22 cellular contexts compared by ENCODE assay signal in genomic region chr11:20116825-20117224, GRCh38. TPM values are rescaled to one million over a fixed set of nuclear protein-coding genes. Genes with fewer than 3 reads are reported as not detected.
A peak's percentile ranks its signal among the peaks of the same experiment; 100 is the strongest.
DNase-seq lines count a peak whose midpoint lies in the region; TF ChIP-seq lines count a peak whose summit lies in the region.
"Had no signal": no experiment of that assay in that cellular context is flagged by ENCODE, and none has a peak within 500 bp of the region (broad histone marks: within the 10 kb centered on the region; RNA-seq: fewer than 3 reads in every experiment).

No MANE protein-coding gene starts in this region.

- TF ChIP-seq EP300 in esophagus muscularis mucosa (IDR thresholded peaks at IDR 0.05) (no peak), transverse colon (IDR thresholded peaks at IDR 0.05; ENCODE audit: low read depth) (no peak)

- H3K4me3 ChIP-seq in cardiac muscle cell (no peak overlapping the region), esophagus muscularis mucosa (no peak overlapping the region), transverse colon (no peak overlapping the region)
- H3K4me3 ChIP-seq: GM23338 had no signal

- in situ Hi-C loops in transverse colon (cut with MboI; ENCODE audit: low pct_ligation_motif_present in 1 of 4, low pct_unique_long_range_greater_than_20kb in 1 of 4, low sequenced_read_pairs in 3 of 4): loop anchor here in 1 of 4 donors (25.0 kb wide), 1 partner anchor 155 kb away; no protein-coding TSS in a partner anchor

- peaks cover 63% of the 10 kb centered on the region for H3K4me1 Mint-ChIP-seq in osteocyte (ENCODE audit: unreplicated experiment)
- H3K4me1 Mint-ChIP-seq: GM23338 had no signal

- WGBS in esophagus muscularis mucosa: 88% methylated on average over 1 of the region's 1 CpG
- WGBS in transverse colon (ENCODE audit: low coverage in 1 of 2), 2 donors: 0 to 60% methylated on average over 1 of the region's 1 CpG

- H3K4me3 Mint-ChIP-seq in osteocyte (ENCODE audit: unreplicated experiment): no peak overlapping the region
- H3K4me3 Mint-ChIP-seq: GM23338 had no signal

- peaks cover 49% of the 10 kb centered on the region for H3K36me3 Mint-ChIP-seq in osteocyte (ENCODE audit: unreplicated experiment)

- no peaks in the 10 kb centered on the region for H3K9me3 Mint-ChIP-seq in osteocyte (ENCODE audit: unreplicated experiment)
- H3K9me3 Mint-ChIP-seq: GM23338 had no signal

- TF ChIP-seq CTCF in cardiac muscle cell (IDR thresholded peaks at IDR 0.05; ENCODE audit: low read depth, low read length): no peak
- no peak for TF ChIP-seq CTCF in esophagus muscularis mucosa (IDR thresholded peaks at IDR 0.05)
- no peak for TF ChIP-seq CTCF in osteocyte (IDR thresholded peaks at IDR 0.05)
- TF ChIP-seq CTCF in transverse colon (IDR thresholded peaks at IDR 0.05): no peak

- DNase-seq in cardiac muscle cell (ENCODE audit: low read depth in 1 of 2, low spot score in 1 of 2): no peak
- no peak for DNase-seq in cardiac septum (ENCODE audit: low spot score)
- no peak for DNase-seq in esophagus muscularis mucosa (ENCODE audit: extremely low spot score)
- DNase-seq in osteocyte (ENCODE audit: extremely low spot score, unreplicated experiment): no peak
- DNase-seq in transverse colon: no peak
- DNase-seq in COLO668 (lab: John Stamatoyannopoulos, UW; ENCODE audit: unreplicated experiment): no peak
- no peak for DNase-seq in H4 (ENCODE audit: low spot score)
- DNase-seq in SHP77 (lab: John Stamatoyannopoulos, UW): no peak
- DNase-seq: BE2C, DMS79 treated with DMSO at 0.1 percent for 48 hours, HCEC 1CT, KG1, NCI-H1105, NCI-H146, NCI-H2029, NCI-H2227 treated with DMSO at 0.1 percent for 48 hours, NCI-H510A treated with DMSO at 0.1 percent for 48 hours, NCI-H82, OCI-M1 had no signal

- no peak for TF ChIP-seq POLR2A in esophagus muscularis mucosa (IDR thresholded peaks at IDR 0.05; ENCODE audit: low read depth)
- TF ChIP-seq POLR2A in transverse colon (IDR thresholded peaks at IDR 0.05): no peak

- intact Hi-C loops in cardiac septum (cut with DNase I) (loop anchor here (10.0 kb wide), 1 partner anchor 552 kb away; no protein-coding TSS in a partner anchor), esophagus muscularis mucosa (cut with DNase I) (no loop called here), transverse colon (cut with DNase I; ENCODE audit: low total_unique reads) (no loop called here)

- peak overlapping the region; percentile 41 for H3K27ac Mint-ChIP-seq in osteocyte (ENCODE audit: unreplicated experiment)
- H3K27ac Mint-ChIP-seq: GM23338 had no signal

- H3K36me3 ChIP-seq in cardiac muscle cell (peaks cover 90% of the 10 kb centered on the region), esophagus muscularis mucosa (peaks cover 22 to 68% (median 49%) of the 10 kb centered on the region in 4 donors), transverse colon (peaks cover 0 to 6% (median 0%) of the 10 kb centered on the region in 4 donors)
- H3K36me3 ChIP-seq: BE2C had no signal

- H3K4me1 ChIP-seq in cardiac muscle cell (ENCODE audit: low read depth) (no peaks in the 10 kb centered on the region), esophagus muscularis mucosa (peaks cover 14 to 44% (median 38%) of the 10 kb centered on the region in 4 donors), transverse colon (peaks cover 9 to 14% (median 12%) of the 10 kb centered on the region in 4 donors)

- no peaks in the 10 kb centered on the region for H3K9me3 ChIP-seq in cardiac muscle cell (ENCODE audit: low read depth)
- no peaks in the 10 kb centered on the region for H3K9me3 ChIP-seq in esophagus muscularis mucosa
- H3K9me3 ChIP-seq in transverse colon: no peaks in the 10 kb centered on the region
- H3K9me3 ChIP-seq: BE2C had no signal

- no peaks in the 10 kb centered on the region for H3K27me3 Mint-ChIP-seq in osteocyte (ENCODE audit: unreplicated experiment)

- H3K27me3 ChIP-seq in cardiac muscle cell (no peaks in the 10 kb centered on the region), esophagus muscularis mucosa (no peaks in the 10 kb centered on the region), transverse colon (no peaks in the 10 kb centered on the region)
- H3K27me3 ChIP-seq: BE2C had no signal

- peak overlapping the region; percentile 21 for H3K27ac ChIP-seq in cardiac muscle cell
- peak overlapping the region; percentile 7 to 49 (median 40) for H3K27ac ChIP-seq in esophagus muscularis mucosa (replicated peaks in 1 of 4)
- H3K27ac ChIP-seq in transverse colon: peak overlapping the region in 3 of 4 donors; percentile 19 to 54 (median 32)

RNA-seq across cellular contexts. Expression of gene DBX1, which starts 43.5 kb away (rescaled TPM):
- total RNA-seq in cardiac muscle cell (not detected in 2 replicates), cardiac septum (not detected), esophagus muscularis mucosa (not detected), osteocyte (not detected in 2 replicates), transverse colon (not detected)
- polyA plus RNA-seq in cardiac muscle cell: not detected in 2 replicates
- not detected in 2 replicates for total RNA-seq in H4 (2014; rRNA removed; shearing (Covaris generic))
- total RNA-seq: GM23338, Right ventricle myocardium inferior, SK-MEL-5 had no signal
- polyA plus RNA-seq: GM23338 had no signal
